ENCODE assay signal across 11 cellular contexts in the genomic region with DNA sequence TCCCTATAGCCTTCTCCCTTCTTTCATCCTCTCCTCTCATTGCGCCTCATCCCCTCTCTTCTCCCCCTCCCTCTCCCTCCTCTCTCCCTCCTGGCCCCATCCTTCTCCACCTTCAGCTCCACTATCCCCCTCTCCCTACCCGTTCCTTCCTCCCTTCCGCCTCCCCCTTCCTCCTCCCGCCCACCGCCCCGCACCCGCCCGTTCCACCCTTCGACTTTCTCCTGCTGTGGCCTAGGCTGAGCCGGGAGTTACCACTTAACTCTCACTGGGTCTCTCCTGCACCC. TPM values are rescaled to one million over a fixed set of nuclear protein-coding genes. Genes with fewer than 3 reads are reported as not detected.
DNase-seq lines count a peak whose midpoint lies in the region; ATAC-seq, FAIRE-seq and TF ChIP-seq lines count a peak whose summit lies in the region.
"Had no signal": no experiment of that assay in that cellular context is flagged by ENCODE, and none has a peak within 500 bp of the region (broad histone marks: within the 10 kb centered on the region; RNA-seq: fewer than 3 reads in every experiment).

No MANE protein-coding gene starts in this region.

- POLR2A ChIA-PET in activated CD4-positive, alpha-beta T cell treated with anti-CD3 and anti-CD28 coated beads, Interleukin-2, amount 10 ng/mL, durations not matched to agents 7 days and 5 days (lab: Charles Lee), result no interaction called here

- 25 to 36% methylated on average over 10 of the region's 10 CpGs for WGBS in lung, 2 donors

- DNase-seq in activated CD4-positive, alpha-beta T cell treated with anti-CD3 and anti-CD28 coated beads, Interleukin-2, amount 10 ng/mL, durations not matched to agents 7 days and 5 days, result no peak
- DNase-seq in activated CD4-positive, alpha-beta T cell treated with anti-CD3 and anti-CD28 coated beads for 4 hours, result no peak
- no peak for DNase-seq in astrocyte (ENCODE audit: low read depth)
- DNase-seq in lung (ENCODE audit: low spot score), result no peak
- DNase-seq in thoracic aorta (ENCODE audit: low spot score), result no peak
- no peak for DNase-seq in HuH-7.5 (ENCODE audit: low spot score)
- no peak for DNase-seq in NCI-H345 (lab: John Stamatoyannopoulos, UW)
- DNase-seq: NCI-H524 treated with DMSO at 0.1 percent for 48 hours had no signal

- peak overlapping the region; percentile 84 for H3K4me2 ChIP-seq in astrocyte (ENCODE audit: low read length)

- peak overlapping the region; percentile 26 for H3K27ac Mint-ChIP-seq in activated CD4-positive, alpha-beta T cell treated with anti-CD3 and anti-CD28 coated beads, Interleukin-2, amount 10 ng/mL, durations not matched to agents 7 days and 5 days
- no peak overlapping the region for H3K27ac Mint-ChIP-seq in astrocyte (ENCODE audit: unreplicated experiment)

- TF ChIP-seq CTCF in astrocyte (IDR thresholded peaks at IDR 0.05; ENCODE audit: insufficient read depth, low read depth, low read length) (no peak), lung (IDR thresholded peaks at IDR 0.05; ENCODE audit: control extremely low read depth, extremely low read depth) (no peak), thoracic aorta (IDR thresholded peaks at IDR 0.05) (no peak)

- H3K4me3 Mint-ChIP-seq in activated CD4-positive, alpha-beta T cell treated with anti-CD3 and anti-CD28 coated beads, Interleukin-2, amount 10 ng/mL, durations not matched to agents 7 days and 5 days, result no peak overlapping the region
- peak overlapping the region; percentile 69 for H3K4me3 Mint-ChIP-seq in astrocyte (ENCODE audit: unreplicated experiment)

- H3K4me1 Mint-ChIP-seq in activated CD4-positive, alpha-beta T cell treated with anti-CD3 and anti-CD28 coated beads, Interleukin-2, amount 10 ng/mL, durations not matched to agents 7 days and 5 days, result peaks cover 21% of the 10 kb centered on the region
- H3K4me1 Mint-ChIP-seq in astrocyte (ENCODE audit: low read depth, unreplicated experiment), result peaks cover 13% of the 10 kb centered on the region

- H3K36me3 ChIP-seq in astrocyte (ENCODE audit: insufficient read depth, low read length) (no peaks in the 10 kb centered on the region), lung (ENCODE audit: control insufficient read depth in 2 of 2, insufficient read depth in 2 of 2, low read length in 2 of 2) (peaks cover 0 to 9% of the 10 kb centered on the region in 2 donors), thoracic aorta (peaks cover 16% of the 10 kb centered on the region)

- peaks cover 51% of the 10 kb centered on the region for H3K27me3 Mint-ChIP-seq in activated CD4-positive, alpha-beta T cell treated with anti-CD3 and anti-CD28 coated beads, Interleukin-2, amount 10 ng/mL, durations not matched to agents 7 days and 5 days
- H3K27me3 Mint-ChIP-seq in astrocyte (ENCODE audit: low read depth, unreplicated experiment), result peaks cover 52% of the 10 kb centered on the region

- H3K27ac ChIP-seq in astrocyte (ENCODE audit: low read depth, low read length) (no peak overlapping the region), lung (ENCODE audit: low read depth in 1 of 2, low read length in 1 of 2) (no peak overlapping the region), thoracic aorta (peak overlapping the region; percentile 91 to 93)

- no peaks in the 10 kb centered on the region for H3K9me3 Mint-ChIP-seq in activated CD4-positive, alpha-beta T cell treated with anti-CD3 and anti-CD28 coated beads, Interleukin-2, amount 10 ng/mL, durations not matched to agents 7 days and 5 days
- peaks cover 2% of the 10 kb centered on the region for H3K9me3 Mint-ChIP-seq in astrocyte (ENCODE audit: unreplicated experiment)

- H3K27me3 ChIP-seq in astrocyte (ENCODE audit: insufficient read depth, low read length), result peaks cover 44% of the 10 kb centered on the region
- H3K27me3 ChIP-seq in lung (ENCODE audit: control insufficient read depth, insufficient read depth), result no peaks in the 10 kb centered on the region
- no peaks in the 10 kb centered on the region for H3K27me3 ChIP-seq in thoracic aorta (replicated peaks; ENCODE audit: insufficient read depth)

- no peaks in the 10 kb centered on the region for H3K79me2 ChIP-seq in astrocyte (ENCODE audit: insufficient read depth, low read length)

- no peak overlapping the region for H3K9ac ChIP-seq in astrocyte (ENCODE audit: low read length)

- H3K4me1 ChIP-seq in astrocyte (ENCODE audit: insufficient read depth, low read length) (peaks cover 16% of the 10 kb centered on the region), lung (ENCODE audit: control insufficient read depth in 2 of 2, insufficient read depth in 2 of 2, low read length in 2 of 2) (no peaks in the 10 kb centered on the region), thoracic aorta (ENCODE audit: control insufficient read depth in 1 of 2, low read depth in 2 of 2) (peaks cover 5 to 38% of the 10 kb centered on the region in 2 donors)

- no peaks in the 10 kb centered on the region for H3K9me3 ChIP-seq in astrocyte (ENCODE audit: insufficient read depth, low read depth, low read length)
- H3K9me3 ChIP-seq in lung (ENCODE audit: control insufficient read depth in 2 of 2, insufficient read depth in 1 of 2, low read length in 1 of 2), result no peaks in the 10 kb centered on the region
- H3K9me3 ChIP-seq in thoracic aorta, result no peaks in the 10 kb centered on the region

- CTCF ChIA-PET in activated CD4-positive, alpha-beta T cell treated with anti-CD3 and anti-CD28 coated beads, Interleukin-2, amount 10 ng/mL, durations not matched to agents 7 days and 5 days (lab: Charles Lee), result interaction anchor here (0.7 to 1.5 kb wide), 5 partner anchors 10 to 306 kb away, joined by 3 to 5 read pairs (median 3); a partner anchor contains a TSS

- ATAC-seq in lung (ENCODE audit: insufficient read depth, low FRiP score), result no peak
- ATAC-seq in thoracic aorta (ENCODE audit: insufficient number of reproducible peaks, low FRiP score, low read depth), result no peak
- ATAC-seq in GM19023 (IDR thresholded peaks at IDR 0.05; ENCODE audit: unreplicated experiment), result no peak

- no peaks in the 10 kb centered on the region for H3K36me3 Mint-ChIP-seq in activated CD4-positive, alpha-beta T cell treated with anti-CD3 and anti-CD28 coated beads, Interleukin-2, amount 10 ng/mL, durations not matched to agents 7 days and 5 days (ENCODE audit: low read depth)
- no peaks in the 10 kb centered on the region for H3K36me3 Mint-ChIP-seq in astrocyte (ENCODE audit: low read depth, unreplicated experiment)

- no peak for FAIRE-seq in astrocyte (lab: Jason Lieb, UNC)
- FAIRE-seq: GM19239, K562 had no signal

- H4K20me1 ChIP-seq in astrocyte (ENCODE audit: insufficient read depth, low read length), result no peaks in the 10 kb centered on the region

- H3K4me3 ChIP-seq in astrocyte (ENCODE audit: insufficient read depth, low read depth, low read length), result no peak overlapping the region
- peak overlapping the region; percentile 91 for H3K4me3 ChIP-seq in lung
- peak overlapping the region; percentile 86 for H3K4me3 ChIP-seq in thoracic aorta
- H3K4me3 ChIP-seq: K562 had no signal

- no peak overlapping the region for H2AFZ ChIP-seq in astrocyte (ENCODE audit: low read depth, low read length)

RNA-seq across cellular contexts. Expression of a gene that starts 1.6 kb away (rescaled TPM):
- not detected for total RNA-seq in activated CD4-positive, alpha-beta T cell treated with anti-CD3 and anti-CD28 coated beads, Interleukin-2, amount 10 ng/mL, durations not matched to agents 7 days and 5 days
- total RNA-seq in astrocyte (0.07 and 0.11 TPM in 2 replicates), lung (10 to 100 TPM; 16.7 to 98.9 TPM), thoracic aorta (100 to 1,000 TPM; 279 to 293 TPM)
- 10 to 100 TPM; 35.9 to 57.7 TPM for polyA plus RNA-seq in lung

RNA-seq across cellular contexts. Expression of a gene that starts 9.3 kb away (rescaled TPM):
- total RNA-seq in activated CD4-positive, alpha-beta T cell treated with anti-CD3 and anti-CD28 coated beads, Interleukin-2, amount 10 ng/mL, durations not matched to agents 7 days and 5 days, result 100 to 1,000 TPM; 192 to 223 TPM
- total RNA-seq in astrocyte, result 176 and 185 TPM in 2 replicates
- total RNA-seq in lung, result 100 to 1,000 TPM; 101 to 121 TPM
- polyA plus RNA-seq in lung, result 100 to 1,000 TPM in 1 of 2 donors, 10 to 100 TPM in 1; 46.7 to 133 TPM
- total RNA-seq in thoracic aorta, result 10 to 100 TPM; 75.7 to 81.8 TPM

RNA-seq across cellular contexts. Expression of a gene that starts 21.6 kb away (rescaled TPM):
- 10 to 100 TPM; 36.1 to 39.6 TPM for total RNA-seq in activated CD4-positive, alpha-beta T cell treated with anti-CD3 and anti-CD28 coated beads, Interleukin-2, amount 10 ng/mL, durations not matched to agents 7 days and 5 days
- total RNA-seq in astrocyte (27.4 and 31.3 TPM in 2 replicates), lung (10 to 100 TPM; 29.7 to 37.4 TPM), thoracic aorta (10 to 100 TPM; 37.9 to 41.6 TPM)
- polyA plus RNA-seq in lung, result 10 to 100 TPM; 26.3 to 38.1 TPM

RNA-seq across cellular contexts. Expression of a gene that starts 46.2 kb away (rescaled TPM):
- 10 to 100 TPM; 96.1 to 98.3 TPM for total RNA-seq in activated CD4-positive, alpha-beta T cell treated with anti-CD3 and anti-CD28 coated beads, Interleukin-2, amount 10 ng/mL, durations not matched to agents 7 days and 5 days
- total RNA-seq in astrocyte (46.7 and 56.4 TPM in 2 replicates), lung (10 to 100 TPM; 60.5 to 76.6 TPM), thoracic aorta (10 to 100 TPM; 39.0 to 78.0 TPM)
- polyA plus RNA-seq in lung, result 10 to 100 TPM; 51.2 to 56.3 TPM

RNA-seq across cellular contexts. Expression of a gene that starts 47.8 kb away (rescaled TPM):
- total RNA-seq in activated CD4-positive, alpha-beta T cell treated with anti-CD3 and anti-CD28 coated beads, Interleukin-2, amount 10 ng/mL, durations not matched to agents 7 days and 5 days, result 10 to 100 TPM; 62.9 to 64.8 TPM
- 39.5 and 40.2 TPM in 2 replicates for total RNA-seq in astrocyte
- 10 to 100 TPM; 63.5 to 70.4 TPM for total RNA-seq in lung
- polyA plus RNA-seq in lung, result 10 to 100 TPM; 31.3 to 38.6 TPM
- 10 to 100 TPM; 63.8 to 68.8 TPM for total RNA-seq in thoracic aorta

Comparison
In these comparisons a context has a peak if more than half of its experiments do, and no peak if none do; other contexts are left out.
1. H3K27ac ChIP-seq: peak in thoracic aorta (2 of 2); none in astrocyte (single experiment) and lung (0 of 2).
2. RNA of a gene that starts 1.6 kb away (total RNA-seq): 279 to 293 TPM in thoracic aorta and 16.7 to 98.9 TPM in lung; 0.07 to 0.11 TPM in astrocyte and not detected in activated CD4-positive, alpha-beta T cell treated with anti-CD3 and anti-CD28 coated beads, Interleukin-2, amount 10 ng/mL, durations not matched to agents 7 days and 5 days; every median in the first group is over 10 times any median in the second.